Comparison of ENCODE assay signal across 15 cellular contexts in genomic region chr10:541750-542371, GRCh38.
DNase-seq lines count a peak whose midpoint lies in the region; ATAC-seq and TF ChIP-seq lines count a peak whose summit lies in the region.
"Had no signal": no experiment of that assay in that cellular context is flagged by ENCODE, and none has a peak within 500 bp of the region (broad histone marks: within the 10 kb centered on the region; RNA-seq: fewer than 3 reads in every experiment).

No MANE protein-coding gene starts in this region.

- whole genome bisulfite sequencing in right cardiac atrium: 62% methylated on average over 16 of the region's 16 CpGs

- DNase-seq in BE2C (peak; percentile 83), NCI-H526 (lab: John Stamatoyannopoulos, UW) (peak; percentile 15 to 63), right cardiac atrium (peak in 2 of 3 donors; percentile 70 to 76), RPMI8226 (no peak), osteocyte (ENCODE audit: extremely low spot score, unreplicated experiment) (no peak), NOMO-1 (lab: John Stamatoyannopoulos, UW; ENCODE audit: unreplicated experiment in 2 of 2) (no peak)
- DNase-seq: activated CD8-positive, alpha-beta memory T cell treated with anti-CD3 and anti-CD28 coated beads, Interleukin-2, amount 50 U/mL, for 4 hours; brain microvascular endothelial cell; NCI-H226; T-helper 2 cell had no signal

- H3K36me3 ChIP-seq in BE2C: no peaks in the 10 kb centered on the region
- H3K36me3 ChIP-seq: brain microvascular endothelial cell, prostate gland had no signal

- no peaks in the 10 kb centered on the region; the same call in 1 of the 2 replicates for H3K9me3 ChIP-seq in BE2C
- no peaks in the 10 kb centered on the region for H3K9me3 ChIP-seq in right cardiac atrium (ENCODE audit: control insufficient read depth, low read length)
- H3K9me3 ChIP-seq: prostate gland had no signal

- no peak overlapping the region for H3K27ac ChIP-seq in right cardiac atrium (ENCODE audit: low read length)
- H3K27ac ChIP-seq: brain microvascular endothelial cell, HL-60, prostate gland had no signal

- no peaks in the 10 kb centered on the region for H3K27me3 Mint-ChIP-seq in osteocyte (ENCODE audit: unreplicated experiment)

- no peaks in the 10 kb centered on the region for H3K27me3 ChIP-seq in BE2C
- H3K27me3 ChIP-seq in right cardiac atrium (ENCODE audit: control insufficient read depth, insufficient read depth): no peaks in the 10 kb centered on the region
- H3K27me3 ChIP-seq: brain microvascular endothelial cell had no signal

- intact Hi-C loops in right cardiac atrium (cut with DNase I): no loop called here

- H3K9me3 Mint-ChIP-seq in osteocyte (ENCODE audit: unreplicated experiment): no peaks in the 10 kb centered on the region

- no peaks in the 10 kb centered on the region for H3K36me3 Mint-ChIP-seq in osteocyte (ENCODE audit: unreplicated experiment)

- peak; percentile 80 for ATAC-seq in GM19438 (IDR thresholded peaks at IDR 0.05; ENCODE audit: low read depth, unreplicated experiment)
- peak; percentile 13 to 46 for ATAC-seq in right cardiac atrium
- no peak for ATAC-seq in GM19351 (IDR thresholded peaks at IDR 0.05; ENCODE audit: unreplicated experiment)
- ATAC-seq: HCT116 had no signal

- H3K4me3 ChIP-seq in BE2C (ENCODE audit: low read depth, low read length) (0 out of 2 replicates have a peak overlapping the region, but pooled peaks have one; percentile 8), right cardiac atrium (ENCODE audit: low read length) (no peak overlapping the region)
- H3K4me3 ChIP-seq: prostate gland had no signal

- TF ChIP-seq CTCF in BE2C (IDR thresholded peaks at IDR 0.05; ENCODE audit: low read depth, low read length) (no peak), osteocyte (IDR thresholded peaks at IDR 0.05) (no peak)

- peaks cover 8% of the 10 kb centered on the region for H3K4me1 ChIP-seq in BE2C
- H3K4me1 ChIP-seq in right cardiac atrium (ENCODE audit: control insufficient read depth, insufficient read depth, low read length): peaks cover 2% of the 10 kb centered on the region

- H3K4me1 Mint-ChIP-seq in osteocyte (ENCODE audit: unreplicated experiment): peaks cover 7% of the 10 kb centered on the region

- no peak overlapping the region for H3K27ac Mint-ChIP-seq in osteocyte (ENCODE audit: unreplicated experiment)

- H3K4me3 Mint-ChIP-seq in osteocyte (ENCODE audit: unreplicated experiment): no peak overlapping the region

Comparison
In these comparisons a context has a peak if more than half of its experiments do, and no peak if none do; other contexts are left out.
1. DNase-seq: peak in BE2C (single experiment), NCI-H526 (2 of 2) and right cardiac atrium (2 of 3); none in RPMI8226 (single experiment), osteocyte (single experiment) and NOMO-1 (0 of 2).